Comparison of ENCODE assay signal across 10 cellular contexts in the genomic region with DNA sequence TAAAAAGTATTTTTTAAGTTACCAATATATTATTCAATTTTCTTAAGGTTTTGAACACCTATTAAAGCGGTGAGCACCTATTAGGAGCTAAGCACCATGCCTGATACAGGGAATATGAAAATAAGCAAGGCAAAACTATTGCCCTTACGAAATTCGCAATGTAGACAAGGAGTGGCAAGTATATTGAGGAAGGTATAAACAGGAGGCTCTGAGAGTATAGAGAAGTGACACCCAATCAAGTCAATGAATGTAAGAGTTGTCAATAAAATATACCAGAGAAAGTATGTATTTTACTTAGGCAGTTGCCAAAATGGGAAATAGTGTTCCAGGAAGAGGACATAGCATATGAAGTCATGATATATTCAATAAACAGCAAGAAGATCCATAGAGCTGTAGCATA. TPM values are rescaled to one million over a fixed set of nuclear protein-coding genes. Genes with fewer than 3 reads are reported as not detected.
"Had no signal": no experiment of that assay in that cellular context is flagged by ENCODE, and none has a peak within 500 bp of the region (broad histone marks: within the 10 kb centered on the region; RNA-seq: fewer than 3 reads in every experiment).

No MANE protein-coding gene starts in this region.

- H3K27ac ChIP-seq: GM23248, HL-60 had no signal

- H3K9me3 Mint-ChIP-seq: HFFc6 had no signal

- H3K4me3 Mint-ChIP-seq: HFFc6, IgD-negative memory B cell had no signal

- H3K36me3 Mint-ChIP-seq: IgD-negative memory B cell had no signal

- DNase-seq: GOT3, H7, HFFc6, KBM-7 had no signal

- ATAC-seq: HCT116, HepG2 had no signal

- H3K27ac Mint-ChIP-seq: HFFc6, IgD-negative memory B cell had no signal

- H3K9me3 ChIP-seq: HAP-1 had no signal

- H3K4me3 ChIP-seq: GM23248, HAP-1 had no signal

- H3K27me3 Mint-ChIP-seq: IgD-negative memory B cell had no signal

RNA-seq across cellular contexts. Expression of a gene that starts 57.2 kb away (rescaled TPM):
- polyA plus RNA-seq: IgD-negative memory B cell had no signal
